In genomic region chr12:120115692-120116442, GRCh38 we compare ENCODE assay signal across 8 cellular contexts. TPM values are rescaled to one million over a fixed set of nuclear protein-coding genes. Genes with fewer than 3 reads are reported as not detected.
A peak's percentile ranks its signal among the peaks of the same experiment; 100 is the strongest.
DNase-seq lines count a peak whose midpoint lies in the region; ATAC-seq and TF ChIP-seq lines count a peak whose summit lies in the region.

No MANE protein-coding gene starts in this region.

- TF ChIP-seq CTCF in Caco-2 (IDR thresholded peaks at IDR 0.05; ENCODE audit: insufficient read depth in 1 of 2, low read depth in 1 of 2, low read length in 1 of 2, severe bottlenecking in 1 of 2, unreplicated experiment in 1 of 2) (no peak), HEK293 (tag by site-specific recombination; IDR thresholded peaks at IDR 0.05) (no peak), OCI-LY3 (IDR thresholded peaks at IDR 0.05; ENCODE audit: low read depth, low read length) (no peak), mammary epithelial cell (conservative IDR thresholded peaks at IDR 0.05 in 1 of 2, IDR thresholded peaks at IDR 0.05 in 1 of 2; ENCODE audit: extremely low read depth in 1 of 2, insufficient read depth in 1 of 2, low read depth in 1 of 2, low read length in 2 of 2) (no peak), lower lobe of right lung (IDR thresholded peaks at IDR 0.05) (no peak), testis (IDR thresholded peaks at IDR 0.05) (no peak)

- peaks cover 24% of the 10 kb centered on the region for H3K4me1 Mint-ChIP-seq in Caco-2 (ENCODE audit: low read depth, unreplicated experiment)

- DNase-seq in Caco-2 = peak; percentile 51 to 68
- DNase-seq in mammary epithelial cell = peak; percentile 23
- DNase-seq in lower lobe of right lung = peak; percentile 62
- DNase-seq in testis = peak; percentile 38
- DNase-seq in MV-4-11 (lab: John Stamatoyannopoulos, UW) = no peak
- no peak for DNase-seq in amniotic stem cell (lab: John Stamatoyannopoulos, UW)

- CTCF ChIA-PET in Caco-2 (lab: Charles Lee) = interaction anchor here (2.2 kb wide), 1 partner anchor 112 kb away, joined by 9 read pairs; no protein-coding TSS in a partner anchor
- CTCF ChIA-PET in HEK293 (lab: Yijun Ruan, JAX) = interaction anchor here (0.7 to 0.9 kb wide), 2 partner anchors 22 to 150 kb away, joined by 3 read pairs; partner anchors contain the start of gene PXN
- CTCF ChIA-PET in mammary epithelial cell (lab: Charles Lee; ENCODE audit: low non-redundant PET) = no interaction called here

- H4K20me1 ChIP-seq in OCI-LY3 (ENCODE audit: insufficient read depth, low read length) = peaks cover 27% of the 10 kb centered on the region
- H4K20me1 ChIP-seq in mammary epithelial cell (ENCODE audit: insufficient read depth, low read length) = peaks cover 2% of the 10 kb centered on the region

- H3K4me3 ChIP-seq in Caco-2 (ENCODE audit: low read depth, low read length) (peak overlapping the region; percentile 86), HEK293 (ENCODE audit: low read depth, low read length) (peak overlapping the region; percentile 80), OCI-LY3 (ENCODE audit: low read length) (peak overlapping the region; percentile 99), mammary epithelial cell (replicated peaks in 1 of 3; ENCODE audit: insufficient read depth in 1 of 3, low read depth in 2 of 3, low read length in 3 of 3) (peak overlapping the region; percentile 72 to 97 (median 95)), lower lobe of right lung (peak overlapping the region; percentile 86), testis (peak overlapping the region; percentile 70 to 74)

- H3K9ac ChIP-seq in OCI-LY3 (ENCODE audit: low read length) (peak overlapping the region; percentile 92), mammary epithelial cell (ENCODE audit: insufficient read depth, low read length) (peak overlapping the region; percentile 95)

- POLR2A ChIA-PET in Caco-2 (lab: Charles Lee) (interaction anchor here (0.7 to 2.6 kb wide), 5 partner anchors 8 to 176 kb away, joined by 6 to 36 read pairs (median 11); partner anchors contain the start of genes RNU4-1, RNU4-2 and RPLP0), HEK293 (lab: Yijun Ruan, JAX) (interaction anchor here (0.6 to 2.8 kb wide), 8 partner anchors 11 to 175 kb away, joined by 3 to 16 read pairs (median 6); partner anchors contain the start of gene BICDL1)

- H3K4me3 Mint-ChIP-seq in Caco-2 (ENCODE audit: unreplicated experiment) = peak overlapping the region; percentile 84

- H3K4me2 ChIP-seq in OCI-LY3 (ENCODE audit: low read length) (peak overlapping the region; percentile 96), mammary epithelial cell (ENCODE audit: insufficient read depth, low read depth, low read length) (peak overlapping the region; percentile 89)

- H3K4me1 ChIP-seq in Caco-2 (peaks cover 26% of the 10 kb centered on the region), HEK293 (ENCODE audit: control insufficient read depth, insufficient read depth, low read length) (peaks cover 9% of the 10 kb centered on the region), OCI-LY3 (ENCODE audit: low read length) (peaks cover 47% of the 10 kb centered on the region), mammary epithelial cell (ENCODE audit: insufficient read depth, low read length) (peaks cover 25% of the 10 kb centered on the region), lower lobe of right lung (peaks cover 62% of the 10 kb centered on the region), testis (peaks cover 29% of the 10 kb centered on the region)

- H2AFZ ChIP-seq in OCI-LY3 (ENCODE audit: low read depth, low read length) (no peak overlapping the region), mammary epithelial cell (ENCODE audit: low read depth, low read length) (peak overlapping the region; percentile 42)

- peaks cover 77% of the 10 kb centered on the region for H3K36me3 Mint-ChIP-seq in Caco-2 (ENCODE audit: insufficient read depth, unreplicated experiment)

- dilution Hi-C loops in mammary epithelial cell (cut with HindIII; ENCODE audit: low sequenced_read_pairs) = loop anchor here (5.0 to 10.0 kb wide), 2 partner anchors 36 to 149 kb away; partner anchors contain the start of gene PXN

- no peak for ATAC-seq in lower lobe of right lung

- intact Hi-C loops in Caco-2 (cut with micrococcal nuclease; ENCODE audit: unreplicated experiment) = loop anchor here (1.0 kb wide), 1 partner anchor 11 kb away; no protein-coding TSS in a partner anchor
- intact Hi-C loops in mammary epithelial cell (cut with micrococcal nuclease) = loop anchor here (2.0 kb wide), 1 partner anchor 29 kb away; no protein-coding TSS in a partner anchor
- intact Hi-C loops in lower lobe of right lung (cut with DNase I) = no loop called here
- intact Hi-C loops in testis (cut with DNase I; ENCODE audit: low total_unique reads) = no loop called here

- no peaks in the 10 kb centered on the region for H3K27me3 Mint-ChIP-seq in Caco-2 (ENCODE audit: insufficient read depth, unreplicated experiment)

- peak overlapping the region; percentile 87 for H3K27ac Mint-ChIP-seq in Caco-2 (ENCODE audit: unreplicated experiment)

- WGBS in mammary epithelial cell (ENCODE audit: low coverage, missing lambda C conversion rate) = 13% methylated on average over 10 of the region's 31 CpGs
- WGBS in testis, 2 donors = 18 to 25% methylated on average over 10 to 22 of the region's 31 CpGs

- no peaks in the 10 kb centered on the region for H3K27me3 ChIP-seq in Caco-2 (replicated peaks; ENCODE audit: control insufficient read depth, insufficient read depth, low read length)
- H3K27me3 ChIP-seq in OCI-LY3 (ENCODE audit: low read depth, low read length) = no peaks in the 10 kb centered on the region
- H3K27me3 ChIP-seq in mammary epithelial cell (ENCODE audit: insufficient read depth, low read length) = no peaks in the 10 kb centered on the region
- no peaks in the 10 kb centered on the region for H3K27me3 ChIP-seq in lower lobe of right lung (ENCODE audit: low read depth)
- no peaks in the 10 kb centered on the region for H3K27me3 ChIP-seq in testis

- peaks cover 72% of the 10 kb centered on the region for H3K79me2 ChIP-seq in OCI-LY3 (ENCODE audit: low read length)
- peaks cover 83% of the 10 kb centered on the region for H3K79me2 ChIP-seq in mammary epithelial cell (ENCODE audit: insufficient read depth, low read length)

- no peak for TF ChIP-seq POLR2A in testis (IDR thresholded peaks at IDR 0.05)

- peaks cover 2% of the 10 kb centered on the region; the same call in 1 of the 2 replicates for H3K36me3 ChIP-seq in Caco-2 (ENCODE audit: control insufficient read depth, insufficient read depth, low read length)
- H3K36me3 ChIP-seq in HEK293 (ENCODE audit: control insufficient read depth in 2 of 2, insufficient read depth in 1 of 2, low read length in 2 of 2) = peaks cover 4 to 21% of the 10 kb centered on the region in 2 experiments; a peak in 2 of 3 replicates
- H3K36me3 ChIP-seq in OCI-LY3 (replicated peaks; ENCODE audit: low read depth, low read length) = peaks cover 27% of the 10 kb centered on the region
- no peaks in the 10 kb centered on the region for H3K36me3 ChIP-seq in mammary epithelial cell (ENCODE audit: insufficient read depth, low read length)
- H3K36me3 ChIP-seq in lower lobe of right lung = peaks cover 19% of the 10 kb centered on the region
- H3K36me3 ChIP-seq in testis (ENCODE audit: low read depth, missing control alignments) = no peaks in the 10 kb centered on the region

- H3K9me3 ChIP-seq in Caco-2 (no peaks in the 10 kb centered on the region), HEK293 (ENCODE audit: control insufficient read depth, insufficient read depth, low read depth, low read length) (no peaks in the 10 kb centered on the region), OCI-LY3 (ENCODE audit: insufficient read depth, low read length) (no peaks in the 10 kb centered on the region; the same call in 1 of the 2 replicates), mammary epithelial cell (replicated peaks; ENCODE audit: insufficient read depth, low read length) (no peaks in the 10 kb centered on the region), lower lobe of right lung (no peaks in the 10 kb centered on the region), testis (no peaks in the 10 kb centered on the region)

- H3K27ac ChIP-seq in HEK293 (ENCODE audit: extremely low read depth, low read depth, low read length) (no peak overlapping the region; the same call in 1 of the 2 replicates), OCI-LY3 (ENCODE audit: low read length) (no peak overlapping the region), mammary epithelial cell (ENCODE audit: insufficient read depth, low read depth, low read length) (peak overlapping the region; percentile 63), lower lobe of right lung (peak overlapping the region; percentile 94), testis (peak overlapping the region in 1 of 2 donors; percentile 48)

- H3K9me3 Mint-ChIP-seq in Caco-2 (ENCODE audit: unreplicated experiment) = no peaks in the 10 kb centered on the region

- BruUV-seq in Caco-2 (replicated peaks; lab: Mats Ljungman, UMichigan) (TSS peak; percentile 72), mammary epithelial cell (replicated peaks; lab: Mats Ljungman, UMichigan) (TSS peak; percentile 59)

- in situ Hi-C loops in mammary epithelial cell (cut with MboI; ENCODE audit: low sequenced_read_pairs in 2 of 2) = no loop called here

TF ChIP-seq in HEK293, 187 proteins besides CTCF, POLR2A, EP300 and RAD21 (continues in another document):
- TF ChIP-seq ZNF280D (tag by site-specific recombination; IDR thresholded peaks at IDR 0.05) = no peak
- TF ChIP-seq ZEB2 (tag by site-specific recombination; IDR thresholded peaks at IDR 0.05) = no peak

RNA-seq across cellular contexts. Expression of gene RAB35, which starts 0.7 kb away (rescaled TPM):
- total RNA-seq in Caco-2 (2022) (65.1 and 72.0 TPM in 2 replicates), mammary epithelial cell (10 to 100 TPM; 19.3 to 60.4 TPM), lower lobe of right lung (48.2 TPM), testis (10 to 100 TPM; 21.1 to 27.4 TPM)
- polyA plus RNA-seq in mammary epithelial cell (39.4 TPM), testis (ENCODE audit: insufficient read depth, low read depth, low replicate concordance) (24.4 TPM)
- 70.6 TPM for polyA minus RNA-seq in mammary epithelial cell

Comparison
In these comparisons a context has a peak if more than half of its experiments do, and no peak if none do; other contexts are left out.
1. DNase-seq: peak in Caco-2 (2 of 2), mammary epithelial cell (single experiment), lower lobe of right lung (single experiment) and testis (single experiment); none in MV-4-11 (single experiment) and amniotic stem cell (single experiment).
2. H3K27ac ChIP-seq: peak in mammary epithelial cell (single experiment) and lower lobe of right lung (single experiment); none in HEK293 (single experiment) and OCI-LY3 (single experiment).
3. intact Hi-C loops: an anchor here in Caco-2 (1.0 kb wide) and mammary epithelial cell (2.0 kb wide); none called in lower lobe of right lung and testis.
4. Peak in every context shown above with its lines, with median percentiles within 50 percentile points of each other: H3K4me3 ChIP-seq.